ENCODE assay signal across 8 cellular contexts in the genomic region with DNA sequence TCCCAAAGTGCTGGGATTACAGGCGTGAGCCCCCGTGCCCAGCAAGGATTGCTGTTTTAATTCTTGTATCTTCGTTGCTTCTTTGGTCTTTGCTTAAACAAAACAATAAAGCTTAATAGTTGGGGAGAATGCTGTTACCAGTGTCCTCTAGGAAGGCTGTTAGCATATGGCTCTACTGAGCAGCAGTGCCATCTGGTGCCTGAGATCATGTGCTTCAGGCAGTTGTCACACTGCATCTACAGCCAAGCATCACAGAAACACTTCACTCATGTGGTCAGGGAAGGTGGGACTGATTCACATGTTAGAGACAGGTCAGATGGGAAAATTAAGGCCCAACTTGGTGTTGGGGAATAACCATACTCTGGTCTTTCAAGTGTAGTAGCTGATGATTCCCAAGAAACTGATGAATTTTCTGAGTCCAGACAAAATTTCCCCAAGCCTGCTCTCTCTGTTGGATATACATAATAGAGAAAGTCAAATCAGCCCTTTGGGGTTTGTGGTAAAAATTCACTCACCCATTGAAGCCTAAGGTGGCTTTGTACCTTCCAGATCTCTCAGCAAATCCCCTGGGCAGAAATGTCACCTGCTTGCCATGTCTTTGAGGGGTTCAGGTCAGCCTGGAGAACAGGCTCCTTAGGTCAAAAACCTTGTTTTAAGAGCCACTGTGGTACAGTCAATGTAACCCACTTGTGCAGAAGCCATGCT. TPM values are rescaled to one million over a fixed set of nuclear protein-coding genes. Genes with fewer than 3 reads are reported as not detected.
A peak's percentile ranks its signal among the peaks of the same experiment; 100 is the strongest.
DNase-seq lines count a peak whose midpoint lies in the region; ATAC-seq and TF ChIP-seq lines count a peak whose summit lies in the region.

No MANE protein-coding gene starts in this region.

- H3K27me3 ChIP-seq in Panc1 (ENCODE audit: control insufficient read depth, insufficient read depth, low read length) = no peaks in the 10 kb centered on the region
- H3K27me3 ChIP-seq in lower lobe of right lung (ENCODE audit: low read depth) = no peaks in the 10 kb centered on the region

- H3K4me3 ChIP-seq in Panc1 (ENCODE audit: low read depth in 2 of 2, low read length in 2 of 2) (no peak overlapping the region), choroid plexus epithelial cell (ENCODE audit: low read depth, low read length) (no peak overlapping the region), lower lobe of right lung (no peak overlapping the region)

- peak; percentile 74 for DNase-seq in AG08396 (ENCODE audit: low spot score)
- peak; percentile 37 for DNase-seq in GM04504 (ENCODE audit: low read depth)
- peak; percentile 27 for DNase-seq in Panc1 (ENCODE audit: low read depth, low spot score)
- peak; percentile 77 for DNase-seq in choroid plexus epithelial cell (ENCODE audit: low read depth)
- no peak for DNase-seq in lower lobe of right lung
- DNase-seq in T-helper 9 cell = no peak

- TF ChIP-seq CTCF in Panc1 (IDR thresholded peaks at IDR 0.05) (peak; percentile 85), choroid plexus epithelial cell (conservative IDR thresholded peaks at IDR 0.05; ENCODE audit: low read depth, low read length) (peak; percentile 68), lower lobe of right lung (IDR thresholded peaks at IDR 0.05) (peak; percentile 30)

- POLR2A ChIA-PET in Panc1 (lab: Charles Lee) = no interaction called here

- CTCF ChIA-PET in Panc1 (lab: Charles Lee) = interaction anchor here (0.6 to 1.4 kb wide), 4 partner anchors 10 to 1863 kb away, joined by 3 to 8 read pairs (median 6); partner anchors contain the start of gene STK17A

- no TSS peak for BruUV-seq in Panc1 (replicated peaks; lab: Mats Ljungman, UMichigan)

- no peaks in the 10 kb centered on the region for H3K9me3 ChIP-seq in Panc1 (ENCODE audit: control insufficient read depth, insufficient read depth, low read depth, low read length)
- no peaks in the 10 kb centered on the region for H3K9me3 ChIP-seq in lower lobe of right lung

- no peaks in the 10 kb centered on the region for H3K4me1 ChIP-seq in Panc1 (ENCODE audit: control insufficient read depth, insufficient read depth, low read length)
- no peaks in the 10 kb centered on the region for H3K4me1 ChIP-seq in lower lobe of right lung

- ATAC-seq in HG03159 (IDR thresholded peaks at IDR 0.05; ENCODE audit: unreplicated experiment) = peak; percentile 70
- peak; percentile 97 for ATAC-seq in Panc1
- no peak for ATAC-seq in lower lobe of right lung
- no peak for ATAC-seq in GM21717 (IDR thresholded peaks at IDR 0.05; ENCODE audit: unreplicated experiment)

- H3K36me3 ChIP-seq in Panc1 (ENCODE audit: control insufficient read depth, insufficient read depth, low read length) = no peaks in the 10 kb centered on the region
- peaks cover 54% of the 10 kb centered on the region for H3K36me3 ChIP-seq in lower lobe of right lung

- H3K27ac ChIP-seq in Panc1 (ENCODE audit: low read length) (no peak overlapping the region), lower lobe of right lung (no peak overlapping the region)

- in situ Hi-C loops in Panc1 (cut with HindIII; ENCODE audit: low pct_unique_long_range_greater_than_20kb, low sequenced_read_pairs) = no loop called here

- intact Hi-C loops in Panc1 (cut with micrococcal nuclease; ENCODE audit: unreplicated experiment) (no loop called here), lower lobe of right lung (cut with DNase I) (no loop called here)

RNA-seq across cellular contexts. Expression of gene UBE2D4, which starts 28.4 kb away (rescaled TPM):
- total RNA-seq in Panc1 (2021; ENCODE audit: unreplicated experiment) (35.9 TPM), lower lobe of right lung (21.3 TPM)
- polyA plus RNA-seq in Panc1 (2012; ENCODE audit: insufficient read length) = 28.1 TPM

RNA-seq across cellular contexts. Expression of gene SPDYE1, which starts 43.0 kb away (rescaled TPM):
- total RNA-seq in Panc1 (2021; ENCODE audit: unreplicated experiment) (not detected), lower lobe of right lung (not detected)
- polyA plus RNA-seq in Panc1 (2012; ENCODE audit: insufficient read length) = 0.19 TPM

RNA-seq across cellular contexts. Expression of gene URGCP, which starts 48.3 kb away (rescaled TPM):
- total RNA-seq in Panc1 (2021; ENCODE audit: unreplicated experiment) (34.3 TPM), lower lobe of right lung (26.1 TPM)
- polyA plus RNA-seq in Panc1 (2012; ENCODE audit: insufficient read length) = 29.5 TPM

Comparison
In these comparisons a context has a peak if more than half of its experiments do, and no peak if none do; other contexts are left out.
1. DNase-seq: peak in AG08396 (single experiment), GM04504 (single experiment), Panc1 (single experiment) and choroid plexus epithelial cell (single experiment); none in lower lobe of right lung (single experiment) and T-helper 9 cell (single experiment).
2. ATAC-seq: peak in HG03159 (single experiment) and Panc1 (single experiment); none in lower lobe of right lung (0 of 2) and GM21717 (single experiment).
3. CTCF ChIP-seq: peak in every context shown above with its lines; median percentile 85 in Panc1; 68 in choroid plexus epithelial cell; 30 in lower lobe of right lung.